In the genomic region with DNA sequence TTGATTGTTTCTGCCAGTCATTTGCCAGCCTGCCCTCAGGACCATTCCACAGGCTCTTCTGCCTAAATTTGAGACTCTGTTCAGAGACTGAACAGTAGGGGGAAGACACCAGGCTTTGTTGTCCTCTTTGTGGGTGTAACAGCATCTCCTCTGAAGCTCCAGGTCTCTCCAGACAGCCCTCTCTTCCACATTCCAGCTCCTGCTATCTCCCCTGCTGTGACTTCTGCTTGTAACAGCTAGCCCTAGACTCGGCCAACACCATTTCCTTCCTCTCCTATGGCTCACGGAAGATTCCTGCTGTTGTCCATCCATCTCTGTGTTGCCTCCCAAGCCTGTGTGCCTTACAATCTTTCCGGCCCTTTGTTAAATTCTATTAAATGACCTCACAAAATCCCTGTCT, we compare ENCODE assay signal across 16 cellular contexts. TPM values are rescaled to one million over a fixed set of nuclear protein-coding genes. Genes with fewer than 3 reads are reported as not detected.
A peak's percentile ranks its signal among the peaks of the same experiment; 100 is the strongest.
DNase-seq lines count a peak whose midpoint lies in the region; ATAC-seq and TF ChIP-seq lines count a peak whose summit lies in the region.
"Had no signal": no experiment of that assay in that cellular context is flagged by ENCODE, and none has a peak within 500 bp of the region (broad histone marks: within the 10 kb centered on the region; RNA-seq: fewer than 3 reads in every experiment).

No MANE protein-coding gene starts in this region.

- POLR2A ChIA-PET in naive thymus-derived CD4-positive, alpha-beta T cell (lab: Charles Lee) = interaction anchor here (2.1 kb wide), 1 partner anchor 11 kb away, joined by 10 read pairs; no protein-coding TSS in a partner anchor

- intact Hi-C loops in naive thymus-derived CD4-positive, alpha-beta T cell (cut with micrococcal nuclease) = no loop called here

- TF ChIP-seq CTCF in HFFc6 (IDR thresholded peaks at IDR 0.05) = no peak

- H3K27me3 ChIP-seq in naive thymus-derived CD4-positive, alpha-beta T cell (ENCODE audit: control insufficient read depth in 2 of 2, insufficient read depth in 2 of 2, low read length in 2 of 2) = no peaks in the 10 kb centered on the region

- H3K4me3 Mint-ChIP-seq in HFFc6 = no peak overlapping the region
- H3K4me3 Mint-ChIP-seq in naive thymus-derived CD4-positive, alpha-beta T cell = no peak overlapping the region
- H3K4me3 Mint-ChIP-seq in activated T-cell treated with anti-CD3 and anti-CD28 coated beads, Interleukin-2, amount 50 U/mL, for 24 hours = no peak overlapping the region
- H3K4me3 Mint-ChIP-seq: B cell; CD8-positive, alpha-beta memory T cell had no signal

- peaks cover 49% of the 10 kb centered on the region for H3K36me3 Mint-ChIP-seq in HFFc6 (ENCODE audit: low read depth)
- H3K36me3 Mint-ChIP-seq in naive thymus-derived CD4-positive, alpha-beta T cell = peaks cover 27 to 85% (median 81%) of the 10 kb centered on the region in 5 donors
- H3K36me3 Mint-ChIP-seq in activated T-cell treated with anti-CD3 and anti-CD28 coated beads, Interleukin-2, amount 50 U/mL, for 24 hours (ENCODE audit: low read depth) = peaks cover 96% of the 10 kb centered on the region

- peaks cover 2% of the 10 kb centered on the region; the same call in 1 of the 2 replicates for H3K27me3 Mint-ChIP-seq in HFFc6 (ENCODE audit: insufficient read depth)
- H3K27me3 Mint-ChIP-seq in naive thymus-derived CD4-positive, alpha-beta T cell = no peaks in the 10 kb centered on the region
- H3K27me3 Mint-ChIP-seq in activated T-cell treated with anti-CD3 and anti-CD28 coated beads, Interleukin-2, amount 50 U/mL, for 24 hours = no peaks in the 10 kb centered on the region
- H3K27me3 Mint-ChIP-seq: B cell; CD8-positive, alpha-beta memory T cell had no signal

- H3K27ac Mint-ChIP-seq in HFFc6 = peak overlapping the region; percentile 17; the same call in 1 of the 2 replicates
- peak overlapping the region in 8 of 9 donors; percentile 24 to 81 (median 62) for H3K27ac Mint-ChIP-seq in naive thymus-derived CD4-positive, alpha-beta T cell
- no peak overlapping the region for H3K27ac Mint-ChIP-seq in activated T-cell treated with anti-CD3 and anti-CD28 coated beads, Interleukin-2, amount 50 U/mL, for 24 hours
- H3K27ac Mint-ChIP-seq: B cell had no signal

- ATAC-seq in naive thymus-derived CD4-positive, alpha-beta T cell = no peak
- ATAC-seq: PC-3 had no signal

- no peaks in the 10 kb centered on the region for H3K4me1 ChIP-seq in naive thymus-derived CD4-positive, alpha-beta T cell (ENCODE audit: control insufficient read depth in 2 of 2, insufficient read depth in 2 of 2, low read length in 2 of 2)

- peaks cover 0 to 3% (median 0%) of the 10 kb centered on the region in 3 experiments for H3K9me3 ChIP-seq in naive thymus-derived CD4-positive, alpha-beta T cell (ENCODE audit: control insufficient read depth in 2 of 3, low read length in 3 of 3)

- peaks cover 7 to 39% (median 12%) of the 10 kb centered on the region in 3 experiments for H3K36me3 ChIP-seq in naive thymus-derived CD4-positive, alpha-beta T cell (ENCODE audit: control insufficient read depth in 2 of 3, insufficient read depth in 3 of 3, low read length in 3 of 3)

- H3K4me3 ChIP-seq in naive thymus-derived CD4-positive, alpha-beta T cell (ENCODE audit: low read length) = no peak overlapping the region

- CTCF ChIA-PET in naive thymus-derived CD4-positive, alpha-beta T cell (lab: Charles Lee) = interaction anchor here (0.7 kb wide), 1 partner anchor 175 kb away, joined by 3 read pairs; no protein-coding TSS in a partner anchor

- H3K27ac ChIP-seq in naive thymus-derived CD4-positive, alpha-beta T cell (ENCODE audit: low read depth, low read length) = no peak overlapping the region

- DNase-seq in EH (ENCODE audit: low read depth) (peak; percentile 21), HFFc6 (no peak), dermis blood vessel endothelial cell (peak; percentile 63), amniotic stem cell (lab: John Stamatoyannopoulos, UW) (no peak), nucleus accumbens (lab: John Stamatoyannopoulos, UW) (no peak)
- no peak for DNase-seq in naive thymus-derived CD4-positive, alpha-beta T cell
- DNase-seq in activated T-cell treated with anti-CD3 and anti-CD28 coated beads, Interleukin-2, amount 50 U/mL, for 24 hours = no peak
- DNase-seq: CD8-positive, alpha-beta memory T cell; DND-41; KG1; NCI-H1048; NCI-H345; NCI-H526 treated with DMSO at 0.1 percent for 48 hours; NK-92 treated with Interleukin-12 subunit alpha and Interleukin-12 subunit beta, amount 100 ng/mL, for 24 hours; PC-3 had no signal

- H3K9me3 Mint-ChIP-seq in HFFc6 = no peaks in the 10 kb centered on the region
- H3K9me3 Mint-ChIP-seq in naive thymus-derived CD4-positive, alpha-beta T cell = peaks cover 0 to 19% (median 5%) of the 10 kb centered on the region in 11 donors
- peaks cover 4% of the 10 kb centered on the region for H3K9me3 Mint-ChIP-seq in activated T-cell treated with anti-CD3 and anti-CD28 coated beads, Interleukin-2, amount 50 U/mL, for 24 hours
- H3K9me3 Mint-ChIP-seq: CD8-positive, alpha-beta memory T cell had no signal

- H3K4me1 Mint-ChIP-seq in HFFc6 (ENCODE audit: low read depth) = peaks cover 27% of the 10 kb centered on the region
- H3K4me1 Mint-ChIP-seq in naive thymus-derived CD4-positive, alpha-beta T cell = peaks cover 5 to 68% (median 55%) of the 10 kb centered on the region in 7 donors
- peaks cover 32% of the 10 kb centered on the region for H3K4me1 Mint-ChIP-seq in activated T-cell treated with anti-CD3 and anti-CD28 coated beads, Interleukin-2, amount 50 U/mL, for 24 hours (ENCODE audit: low read depth)

RNA-seq across cellular contexts. Expression of gene SUCLG2, which starts 40.2 kb away (rescaled TPM):
- total RNA-seq in HFFc6 (2021; fragmentation: NEBNext Ultra II Directional; extraction: Animal tissue kit (Norgen Biotek cat#: 25700)) = 10 to 100 TPM; 50.2 to 81.4 (median 75.2) TPM
- total RNA-seq in dermis blood vessel endothelial cell = 33.2 and 59.1 TPM in 2 replicates
- total RNA-seq in naive thymus-derived CD4-positive, alpha-beta T cell = 10 to 100 TPM; 49.7 to 75.9 (median 61.4) TPM
- 10 to 100 TPM; 88.5 to 97.9 TPM for polyA plus RNA-seq in naive thymus-derived CD4-positive, alpha-beta T cell

Comparison
In these comparisons a context has a peak if more than half of its experiments do, and no peak if none do; other contexts are left out.
1. DNase-seq: peak in EH (single experiment) and dermis blood vessel endothelial cell (single experiment); none in HFFc6 (single experiment), naive thymus-derived CD4-positive, alpha-beta T cell (0 of 9), amniotic stem cell (single experiment), nucleus accumbens (0 of 56) and activated T-cell treated with anti-CD3 and anti-CD28 coated beads, Interleukin-2, amount 50 U/mL, for 24 hours (single experiment).